21 cellular contexts compared by ENCODE assay signal in genomic region chr10:47173929-47174442, GRCh38.
"Had no signal": no experiment of that assay in that cellular context is flagged by ENCODE, and none has a peak within 500 bp of the region (broad histone marks: within the 10 kb centered on the region; RNA-seq: fewer than 3 reads in every experiment).

No MANE protein-coding gene starts in this region.

- H3K4me1 Mint-ChIP-seq: activated naive CD8-positive, alpha-beta T cell treated with anti-CD3 and anti-CD28 coated beads, Interleukin-2, amount 10 ng/mL, durations not matched to agents 7 days and 5 days; memory B cell had no signal

- H3K4me3 Mint-ChIP-seq: activated naive CD4-positive, alpha-beta T cell treated with anti-CD3 and anti-CD28 coated beads for 36 hours; activated naive CD8-positive, alpha-beta T cell treated with anti-CD3 and anti-CD28 coated beads, Interleukin-2, amount 10 ng/mL, durations not matched to agents 7 days and 5 days; dendritic cell treated with granulocyte-macrophage colony-stimulating factor and Interleukin-4, amounts not matched to agents 40 ng/mL and 50 ng/mL, for 4 days; memory B cell; nephron had no signal

- H3K27ac Mint-ChIP-seq: activated naive CD4-positive, alpha-beta T cell treated with anti-CD3 and anti-CD28 coated beads for 36 hours; activated naive CD8-positive, alpha-beta T cell treated with anti-CD3 and anti-CD28 coated beads, Interleukin-2, amount 10 ng/mL, durations not matched to agents 7 days and 5 days; dendritic cell treated with granulocyte-macrophage colony-stimulating factor and Interleukin-4, amounts not matched to agents 40 ng/mL and 50 ng/mL, for 4 days; memory B cell; nephron had no signal

- DNase-seq: activated CD4-positive, alpha-beta T cell treated with anti-CD3 and anti-CD28 coated beads for 4 hours; activated CD4-positive, alpha-beta T cell treated with anti-CD3 and anti-CD28 coated beads, Interleukin-2, amount 50 U/mL, for 48 hours; activated CD4-positive, CD25-positive, alpha-beta regulatory T cell; activated naive CD4-positive, alpha-beta T cell treated with anti-CD3 and anti-CD28 coated beads for 36 hours; activated naive CD8-positive, alpha-beta T cell treated with anti-CD3 and anti-CD28 coated beads, Interleukin-2, amount 10 ng/mL, durations not matched to agents 7 days and 5 days; activated T-cell treated with anti-CD3 and anti-CD28 coated beads, Interleukin-2, amount 50 U/mL, for 48 hours; amniotic stem cell; effector memory CD4-positive, alpha-beta T cell; pancreas; psoas muscle; right cardiac atrium; stimulated activated CD4-positive, alpha-beta T cell treated with anti-CD3 and anti-CD28 coated beads, Interleukin-4, amount 100 ng/mL, for 24 hours; stimulated activated naive CD4-positive, alpha-beta T cell treated with Interleukin-2 at 50 U/mL for 16 hours; T-helper 9 cell had no signal

- H3K9me3 ChIP-seq: gastroesophageal sphincter, pancreas, psoas muscle, thoracic aorta had no signal

- ATAC-seq: esophagus mucosa, gastroesophageal sphincter, pancreas, right cardiac atrium had no signal

- H3K36me3 Mint-ChIP-seq: activated naive CD8-positive, alpha-beta T cell treated with anti-CD3 and anti-CD28 coated beads, Interleukin-2, amount 10 ng/mL, durations not matched to agents 7 days and 5 days; memory B cell had no signal

- H3K4me1 ChIP-seq: gastroesophageal sphincter, pancreas, psoas muscle had no signal

- H3K27ac ChIP-seq: cardiac muscle cell, gastroesophageal sphincter, pancreas, psoas muscle, thoracic aorta had no signal

- H3K4me3 ChIP-seq: cardiac muscle cell, gastroesophageal sphincter, pancreas, psoas muscle, thoracic aorta had no signal

- H3K36me3 ChIP-seq: cardiac muscle cell, gastroesophageal sphincter, pancreas, thoracic aorta had no signal

- H3K9me3 Mint-ChIP-seq: activated naive CD8-positive, alpha-beta T cell treated with anti-CD3 and anti-CD28 coated beads, Interleukin-2, amount 10 ng/mL, durations not matched to agents 7 days and 5 days; dendritic cell treated with granulocyte-macrophage colony-stimulating factor and Interleukin-4, amounts not matched to agents 40 ng/mL and 50 ng/mL, for 4 days; memory B cell had no signal

- H3K27me3 ChIP-seq: cardiac muscle cell, gastroesophageal sphincter, pancreas had no signal
